ENCODE assay signal across 20 cellular contexts in genomic region chr11:57361420-57361819, GRCh38. TPM values are rescaled to one million over a fixed set of nuclear protein-coding genes. Genes with fewer than 3 reads are reported as not detected.
"Had no signal": no experiment of that assay in that cellular context is flagged by ENCODE, and none has a peak within 500 bp of the region (broad histone marks: within the 10 kb centered on the region; RNA-seq: fewer than 3 reads in every experiment).

No MANE protein-coding gene starts in this region.

RNA-seq across cellular contexts. Expression of gene PRG3, which starts 19.5 kb away (rescaled TPM):
- total RNA-seq: activated naive CD4-positive, alpha-beta T cell treated with anti-CD3 and anti-CD28 coated beads for 36 hours; activated naive CD4-positive, alpha-beta T cell treated with anti-CD3 and anti-CD28 coated beads, Interleukin-2, amount 50 U/mL, for 72 hours; activated naive CD8-positive, alpha-beta T cell treated with anti-CD3 and anti-CD28 coated beads for 36 hours; activated naive CD8-positive, alpha-beta T cell treated with anti-CD3 and anti-CD28 coated beads, Interleukin-2, amount 10 ng/mL, durations not matched to agents 7 days and 5 days; activated T-cell treated with anti-CD3 and anti-CD28 coated beads, Interleukin-2, amount 50 U/mL, for 4 hours; activated T-cell treated with anti-CD3 and anti-CD28 coated beads, Interleukin-2, amount 50 U/mL, for 72 hours; activated T-helper 1 cell treated with anti-CD3 and anti-CD28 coated beads, Interleukin-12 subunit alpha, Interleukin-12 subunit beta, Interleukin-2, Interleukin-4 antibody, amounts not matched to agents 30 ng/mL and 10 ng/mL and 1 ng/mL, durations not matched to agents 14 hours and 24 hours and 36 hours; activated T-helper 17 cell treated with anti-CD3 and anti-CD28 coated beads, Interleukin-2, amount 50 U/mL, for 72 hours; activated T-helper 2 cell treated with anti-CD3 and anti-CD28 coated beads, Interferon-gamma antibody, Interleukin-2, Interleukin-4, amounts not matched to agents 10 μg/mL and 5 μg/mL and 100 μg/mL, durations not matched to agents 14 hours and 24 hours and 36 hours; adrenal gland; aorta; ascending aorta; body of pancreas; breast epithelium; bronchial epithelial cell; cardiac muscle cell; cardiac septum; cerebellum; chondrocyte had no signal
- polyA plus RNA-seq: adipose tissue, adrenal gland, aorta, cardiac muscle cell had no signal

RNA-seq across cellular contexts. Expression of gene P2RX3, which starts 23.3 kb away (rescaled TPM):
- total RNA-seq: activated naive CD4-positive, alpha-beta T cell treated with anti-CD3 and anti-CD28 coated beads for 36 hours; activated naive CD4-positive, alpha-beta T cell treated with anti-CD3 and anti-CD28 coated beads, Interleukin-2, amount 50 U/mL, for 72 hours; activated naive CD8-positive, alpha-beta T cell treated with anti-CD3 and anti-CD28 coated beads for 36 hours; activated naive CD8-positive, alpha-beta T cell treated with anti-CD3 and anti-CD28 coated beads, Interleukin-2, amount 10 ng/mL, durations not matched to agents 7 days and 5 days; activated T-cell treated with anti-CD3 and anti-CD28 coated beads, Interleukin-2, amount 50 U/mL, for 4 hours; activated T-cell treated with anti-CD3 and anti-CD28 coated beads, Interleukin-2, amount 50 U/mL, for 72 hours; activated T-helper 1 cell treated with anti-CD3 and anti-CD28 coated beads, Interleukin-12 subunit alpha, Interleukin-12 subunit beta, Interleukin-2, Interleukin-4 antibody, amounts not matched to agents 30 ng/mL and 10 ng/mL and 1 ng/mL, durations not matched to agents 14 hours and 24 hours and 36 hours; activated T-helper 17 cell treated with anti-CD3 and anti-CD28 coated beads, Interleukin-2, amount 50 U/mL, for 72 hours; activated T-helper 2 cell treated with anti-CD3 and anti-CD28 coated beads, Interferon-gamma antibody, Interleukin-2, Interleukin-4, amounts not matched to agents 10 μg/mL and 5 μg/mL and 100 μg/mL, durations not matched to agents 14 hours and 24 hours and 36 hours; aorta; ascending aorta; body of pancreas; breast epithelium; bronchial epithelial cell; cerebellum; chondrocyte had no signal
- polyA plus RNA-seq: aorta had no signal

RNA-seq across cellular contexts. Expression of gene PRG2, which starts 29.0 kb away (rescaled TPM):
- total RNA-seq: activated T-helper 1 cell treated with anti-CD3 and anti-CD28 coated beads, Interleukin-12 subunit alpha, Interleukin-12 subunit beta, Interleukin-2, Interleukin-4 antibody, amounts not matched to agents 30 ng/mL and 10 ng/mL and 1 ng/mL, durations not matched to agents 14 hours and 24 hours and 36 hours; activated T-helper 2 cell treated with anti-CD3 and anti-CD28 coated beads, Interferon-gamma antibody, Interleukin-2, Interleukin-4, amounts not matched to agents 10 μg/mL and 5 μg/mL and 100 μg/mL, durations not matched to agents 14 hours and 24 hours and 36 hours; ascending aorta; body of pancreas; cardiac muscle cell; cardiac septum; chondrocyte had no signal
- polyA plus RNA-seq: cardiac muscle cell had no signal
